Comparison of ENCODE assay signal across 1 cellular context in genomic region chr1:45827256-45827655, GRCh38.
TF ChIP-seq lines count a peak whose summit lies in the region.

No MANE protein-coding gene starts in this region.

TF ChIP-seq in HCT116, 20 proteins besides CTCF, POLR2A, EP300 and RAD21 (continued from another document):
- no peak for TF ChIP-seq ELF1 (IDR thresholded peaks at IDR 0.05; ENCODE audit: borderline replicate concordance, low read depth)
- no peak for TF ChIP-seq CEBPB (IDR thresholded peaks at IDR 0.05; ENCODE audit: low read depth)
- no peak for TF ChIP-seq JUND (IDR thresholded peaks at IDR 0.05)
- no peak for TF ChIP-seq EZH2 (IDR thresholded peaks at IDR 0.05)
- TF ChIP-seq, protein P1, sequence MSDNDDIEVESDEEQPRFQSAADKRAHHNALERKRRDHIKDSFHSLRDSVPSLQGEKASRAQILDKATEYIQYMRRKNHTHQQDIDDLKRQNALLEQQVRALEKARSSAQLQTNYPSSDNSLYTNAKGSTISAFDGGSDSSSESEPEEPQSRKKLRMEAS (IDR thresholded peaks at IDR 0.05): no peak
- TF ChIP-seq SIN3A (IDR thresholded peaks at IDR 0.05; ENCODE audit: low read depth): no peak
- TF ChIP-seq SRF (IDR thresholded peaks at IDR 0.05; ENCODE audit: low read depth): no peak
- TF ChIP-seq CBX3 (IDR thresholded peaks at IDR 0.05; ENCODE audit: low read depth): no peak
- TF ChIP-seq SP1 (IDR thresholded peaks at IDR 0.05; ENCODE audit: low read depth): no peak
- TF ChIP-seq EZH2phosphoT487 (IDR thresholded peaks at IDR 0.05; ENCODE audit: borderline replicate concordance): no peak
